ENCODE assay signal across 14 cellular contexts in the genomic region with DNA sequence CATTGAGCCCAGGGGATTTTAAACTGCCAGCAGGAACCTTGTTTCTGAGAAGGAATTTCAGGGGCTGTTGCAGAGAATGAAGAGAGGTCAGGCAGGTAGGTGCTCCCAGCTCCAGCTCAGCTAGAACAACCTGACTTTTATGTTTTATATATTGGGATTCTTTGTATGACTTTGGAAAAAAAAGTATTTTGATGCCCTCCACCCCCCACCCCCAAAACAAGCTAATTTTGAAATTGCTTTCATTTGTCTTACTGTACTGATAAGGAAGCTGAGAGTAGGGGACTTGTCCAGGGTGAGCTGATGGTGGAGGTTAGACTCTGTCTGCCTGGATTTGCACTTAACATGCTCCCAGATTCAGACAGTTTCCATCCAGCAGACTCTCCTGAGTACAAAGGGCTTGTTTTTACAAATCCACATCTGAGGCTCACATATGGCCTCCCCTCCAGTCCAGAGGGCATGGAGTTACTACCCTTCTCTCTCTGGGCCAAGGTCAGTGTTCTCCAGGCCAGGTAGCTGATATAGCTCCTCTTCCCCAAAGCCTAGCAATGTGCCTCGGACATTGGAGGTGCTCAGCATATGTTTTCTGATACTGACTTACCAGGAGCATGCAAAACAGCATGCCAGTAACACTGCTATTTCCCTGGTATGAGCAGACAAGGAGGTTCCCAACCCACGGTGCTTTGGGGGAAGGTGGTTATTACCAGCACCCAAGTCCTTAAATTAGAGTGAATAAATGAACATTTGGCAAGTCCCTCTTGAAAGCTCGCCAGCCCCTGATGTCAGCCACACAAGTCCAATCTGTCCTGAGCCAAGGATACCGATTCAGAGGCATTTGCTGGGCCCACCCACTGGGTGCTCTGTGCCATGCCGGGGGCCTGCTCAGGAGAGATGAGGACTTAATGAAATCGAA. TPM values are rescaled to one million over a fixed set of nuclear protein-coding genes. Genes with fewer than 3 reads are reported as not detected.
DNase-seq lines count a peak whose midpoint lies in the region; ATAC-seq and TF ChIP-seq lines count a peak whose summit lies in the region.
"Had no signal": no experiment of that assay in that cellular context is flagged by ENCODE, and none has a peak within 500 bp of the region (broad histone marks: within the 10 kb centered on the region; RNA-seq: fewer than 3 reads in every experiment).

No MANE protein-coding gene starts in this region.

- H3K4me3 Mint-ChIP-seq in nephron progenitor cell, result no peak overlapping the region

- H3K4me3 ChIP-seq in right atrium auricular region (no peak overlapping the region), mesodermal cell (ENCODE audit: extremely low read depth, insufficient read depth, low read length, poor library complexity, severe bottlenecking) (no peak overlapping the region)
- H3K4me3 ChIP-seq: lower lobe of right lung had no signal

- H3K27ac ChIP-seq in right atrium auricular region (peak overlapping the region; percentile 68 to 71), mesodermal cell (ENCODE audit: low read depth, low read length, severe bottlenecking) (peak overlapping the region; percentile 44)
- H3K27ac ChIP-seq: lower lobe of right lung, neutrophil had no signal

- TF ChIP-seq CTCF in right atrium auricular region (IDR thresholded peaks at IDR 0.05) (no peak), nephron progenitor cell (IDR thresholded peaks at IDR 0.05) (no peak)

- peaks cover 47% of the 10 kb centered on the region for H3K27me3 Mint-ChIP-seq in nephron progenitor cell (ENCODE audit: low read depth, poor library complexity)

- 86 to 89% methylated on average over 4 to 6 of the region's 6 CpGs for WGBS in mesodermal cell (ENCODE audit: insufficient coverage in 2 of 2), 2 experiments

- H3K4me1 Mint-ChIP-seq in nephron progenitor cell, result peaks cover 43% of the 10 kb centered on the region

- no peaks in the 10 kb centered on the region for H3K9me3 Mint-ChIP-seq in nephron progenitor cell

- H3K27ac Mint-ChIP-seq in nephron progenitor cell, result no peak overlapping the region

- no peak for ATAC-seq in Right ventricle myocardium inferior
- no peak for ATAC-seq in HG03039 (IDR thresholded peaks at IDR 0.05; ENCODE audit: unreplicated experiment)
- ATAC-seq in GM19035 (IDR thresholded peaks at IDR 0.05; ENCODE audit: unreplicated experiment), result no peak

- H3K27me3 ChIP-seq in right atrium auricular region, result no peaks in the 10 kb centered on the region

- H3K4me1 ChIP-seq in right atrium auricular region (peaks cover 0 to 25% of the 10 kb centered on the region in 2 donors), mesodermal cell (ENCODE audit: control insufficient read depth, insufficient read depth, low read length, poor library complexity, severe bottlenecking) (peaks cover 21% of the 10 kb centered on the region)

- H3K9me3 ChIP-seq in right atrium auricular region (no peaks in the 10 kb centered on the region), mesodermal cell (ENCODE audit: control insufficient read depth, low read length) (no peaks in the 10 kb centered on the region)
- H3K9me3 ChIP-seq: Caco-2, lower lobe of right lung, neutrophil had no signal

- H3K36me3 Mint-ChIP-seq in nephron progenitor cell (ENCODE audit: low read depth), result no peaks in the 10 kb centered on the region

- DNase-seq in right atrium auricular region (ENCODE audit: low spot score) (peak; percentile 69), Right ventricle myocardium inferior (ENCODE audit: missing footprints) (no peak), astrocyte of the hippocampus (ENCODE audit: low read depth, low spot score) (peak; percentile 48), nephron progenitor cell (no peak), Ammon's horn (ENCODE audit: low spot score) (no peak)
- DNase-seq: activated CD4-positive, alpha-beta T cell treated with anti-CD3 and anti-CD28 coated beads, Interleukin-2, amount 50 U/mL, for 48 hours; Caco-2; hippocampal formation; lower lobe of right lung; NCI-H1048 had no signal

- intact Hi-C loops in Right ventricle myocardium inferior (cut with DNase I), result loop anchor here (5.0 kb wide), 1 partner anchor 73 kb away; a partner anchor contains a TSS

- H3K36me3 ChIP-seq in right atrium auricular region (no peaks in the 10 kb centered on the region), mesodermal cell (ENCODE audit: control insufficient read depth, insufficient read depth, low read length) (no peaks in the 10 kb centered on the region)
- H3K36me3 ChIP-seq: lower lobe of right lung, neutrophil had no signal

RNA-seq across cellular contexts. Expression of a gene that starts 11.3 kb away (rescaled TPM):
- total RNA-seq in right atrium auricular region (1 to 10 TPM; 1.3 to 2.1 TPM), Right ventricle myocardium inferior (0.41 TPM)
- polyA plus RNA-seq in mesodermal cell (2013, experiment 1 of 2), result 4.6 TPM
- polyA plus RNA-seq in mesodermal cell (2013, experiment 2 of 2), result 4.8 TPM

RNA-seq across cellular contexts. Expression of a gene that starts 14.1 kb away (rescaled TPM):
- total RNA-seq in right atrium auricular region (1 to 10 TPM; 6.0 to 8.5 TPM), Right ventricle myocardium inferior (7.0 TPM)
- polyA plus RNA-seq in mesodermal cell (2013, experiment 1 of 2), result 2.4 TPM
- 1.6 TPM for polyA plus RNA-seq in mesodermal cell (2013, experiment 2 of 2)

RNA-seq across cellular contexts. Expression of a gene that starts 34.3 kb away (rescaled TPM):
- total RNA-seq in right atrium auricular region (10 to 100 TPM; 17.1 to 23.8 TPM), Right ventricle myocardium inferior (42.3 TPM)
- 42.8 TPM for polyA plus RNA-seq in mesodermal cell (2013, experiment 1 of 2)
- 30.5 TPM for polyA plus RNA-seq in mesodermal cell (2013, experiment 2 of 2)

RNA-seq across cellular contexts. Expression of a gene that starts 41.6 kb away (rescaled TPM):
- total RNA-seq in right atrium auricular region (1 to 10 TPM; 3.8 to 8.6 TPM), Right ventricle myocardium inferior (9.4 TPM)
- 15.9 TPM for polyA plus RNA-seq in mesodermal cell (2013, experiment 1 of 2)
- polyA plus RNA-seq in mesodermal cell (2013, experiment 2 of 2), result 13.6 TPM

RNA-seq across cellular contexts. Expression of a gene that starts 50.2 kb away (rescaled TPM):
- 10 to 100 TPM; 22.4 to 23.0 TPM for total RNA-seq in right atrium auricular region
- 11.4 TPM for total RNA-seq in Right ventricle myocardium inferior
- 32.5 TPM for polyA plus RNA-seq in mesodermal cell (2013, experiment 1 of 2)
- polyA plus RNA-seq in mesodermal cell (2013, experiment 2 of 2), result 27.7 TPM

Comparison
In these comparisons a context has a peak if more than half of its experiments do, and no peak if none do; other contexts are left out.
1. DNase-seq: peak in right atrium auricular region (single experiment) and astrocyte of the hippocampus (single experiment); none in Right ventricle myocardium inferior (single experiment), nephron progenitor cell (single experiment) and Ammon's horn (single experiment).